In the genomic region with DNA sequence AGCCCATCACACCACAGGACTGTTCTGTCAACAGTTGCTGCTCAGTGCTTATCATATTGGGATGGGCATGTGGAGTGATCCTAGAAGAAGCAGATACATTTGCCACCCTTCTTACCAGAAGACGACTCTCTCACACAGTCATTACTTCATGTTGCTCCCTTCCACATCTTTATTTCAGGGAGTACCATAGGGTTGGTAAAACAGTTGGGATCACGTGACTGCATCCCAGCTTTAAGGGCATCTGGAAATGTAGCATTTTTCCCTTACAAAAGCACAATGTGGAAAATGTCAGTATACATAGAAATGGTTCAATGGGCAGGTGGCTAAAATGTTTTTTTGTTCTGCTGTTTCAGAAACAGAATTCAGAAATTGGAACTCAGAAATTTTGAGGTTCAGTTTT, we compare ENCODE assay signal across 3 cellular contexts.
TF ChIP-seq lines count a peak whose summit lies in the region.

No MANE protein-coding gene starts in this region.

TF ChIP-seq in HepG2, 621 proteins besides CTCF, POLR2A, EP300 and RAD21:
- TF ChIP-seq RAD51 (IDR thresholded peaks at IDR 0.05; ENCODE audit: borderline replicate concordance) (peak; percentile 70; the same call in 1 of the 2 replicates), KLF16 (CRISPR knock-in tag; IDR thresholded peaks at IDR 0.05) (no peak)

TF ChIP-seq in IMR-90, 13 proteins besides CTCF, POLR2A, EP300 and RAD21:
- TF ChIP-seq FOS (IDR thresholded peaks at IDR 0.05; ENCODE audit: low read depth, low read length) (no peak), CEBPB (IDR thresholded peaks at IDR 0.05; ENCODE audit: low read depth, low read length) (no peak), BHLHE40 (IDR thresholded peaks at IDR 0.05; ENCODE audit: low read depth, low read length) (no peak), ELK1 (IDR thresholded peaks at IDR 0.05; ENCODE audit: borderline replicate concordance, low read depth, low read length) (no peak), RCOR1 (IDR thresholded peaks at IDR 0.05; ENCODE audit: insufficient replicate concordance, low read length) (no peak), MAZ (IDR thresholded peaks at IDR 0.05; ENCODE audit: borderline replicate concordance, low read depth, low read length) (no peak), NFE2L2 (IDR thresholded peaks at IDR 0.05; ENCODE audit: low read depth, low read length) (no peak), MXI1 (IDR thresholded peaks at IDR 0.05; ENCODE audit: borderline replicate concordance, low read depth, low read length) (no peak), MAFK (IDR thresholded peaks at IDR 0.05; ENCODE audit: low read depth, low read length) (no peak), SMC3 (IDR thresholded peaks at IDR 0.05; ENCODE audit: low read depth, low read length) (no peak), USF2 (IDR thresholded peaks at IDR 0.05; ENCODE audit: low read depth, low read length) (no peak), CHD1 (IDR thresholded peaks at IDR 0.05; ENCODE audit: low read depth, low read length) (no peak), RFX5 (IDR thresholded peaks at IDR 0.05; ENCODE audit: low read depth, low read length) (no peak)
TF ChIP-seq in IMR-90: peak in this region for 0.

TF ChIP-seq in H1, 55 proteins besides CTCF, POLR2A, EP300 and RAD21:
- TF ChIP-seq BRCA1 (IDR thresholded peaks at IDR 0.05; ENCODE audit: low read depth, low read length): no peak
- no peak for TF ChIP-seq MAFK (IDR thresholded peaks at IDR 0.05; ENCODE audit: low read depth, low read length)
- TF ChIP-seq SP1 (IDR thresholded peaks at IDR 0.05; ENCODE audit: low read depth, low read length): no peak
- no peak for TF ChIP-seq CBX8 (IDR thresholded peaks at IDR 0.05; ENCODE audit: borderline replicate concordance, low read depth, low read length)
- TF ChIP-seq SIRT6 (IDR thresholded peaks at IDR 0.05; ENCODE audit: low read length): no peak
- no peak for TF ChIP-seq NRF1 (IDR thresholded peaks at IDR 0.05; ENCODE audit: low read depth, low read length)
- TF ChIP-seq TAF7 (optimal IDR thresholded peaks at IDR 0.05; ENCODE audit: borderline replicate concordance, low read depth, low read length): no peak
- TF ChIP-seq CREB1 (IDR thresholded peaks at IDR 0.05): no peak
- no peak for TF ChIP-seq E2F6 (IDR thresholded peaks at IDR 0.05)
- no peak for TF ChIP-seq RNF2 (IDR thresholded peaks at IDR 0.05; ENCODE audit: borderline replicate concordance, low read depth, low read length, missing control alignments, poor library complexity, severe bottlenecking)
